In the genomic region with DNA sequence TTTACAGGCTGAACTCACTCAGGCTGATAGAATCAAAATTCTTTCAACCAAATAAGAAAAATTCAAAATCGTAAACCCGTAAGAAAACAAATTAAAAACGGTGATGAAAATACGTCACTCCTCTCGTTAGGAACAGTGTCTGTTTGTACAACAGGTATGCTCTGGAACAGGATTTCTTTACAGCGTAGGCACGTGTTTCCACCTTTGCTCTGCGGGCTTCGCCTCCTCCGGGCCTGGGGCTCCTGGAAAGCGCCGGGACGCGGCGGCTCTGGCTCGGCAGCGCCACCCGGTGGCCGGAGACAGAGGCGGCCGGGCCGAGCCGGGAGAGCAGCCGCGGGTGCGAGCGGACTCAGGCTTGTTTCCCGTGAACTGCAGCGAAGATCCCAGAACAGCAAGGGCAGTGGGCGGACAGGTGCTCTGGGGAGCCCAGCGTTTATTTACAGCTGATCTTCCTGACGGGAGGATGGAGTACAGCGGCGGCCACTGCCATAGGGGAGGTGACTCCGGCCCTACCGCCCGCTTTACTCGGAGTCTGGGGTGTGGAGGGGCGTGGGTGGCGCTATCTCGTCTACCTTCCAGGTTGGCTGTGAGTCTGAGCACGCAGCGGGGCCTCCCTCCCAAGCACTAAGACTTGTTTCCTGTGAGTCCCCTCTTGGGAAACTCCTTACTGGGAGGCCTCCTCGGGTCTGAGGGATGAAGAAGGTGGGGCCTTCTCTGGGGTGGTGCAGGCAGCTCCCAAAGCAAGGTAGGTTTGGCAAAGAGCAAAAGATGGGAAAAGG, we compare ENCODE assay signal across 8 cellular contexts. TPM values are rescaled to one million over a fixed set of nuclear protein-coding genes. Genes with fewer than 3 reads are reported as not detected.
DNase-seq lines count a peak whose midpoint lies in the region; ATAC-seq, FAIRE-seq and TF ChIP-seq lines count a peak whose summit lies in the region.

No MANE protein-coding gene starts in this region.

- FAIRE-seq in HTR-8/SVneo (lab: Jason Lieb, UNC) (peak; percentile 48), keratinocyte (lab: Jason Lieb, UNC) (peak; percentile 43)

- H3K9ac ChIP-seq in keratinocyte (ENCODE audit: control insufficient read depth, extremely low read depth, insufficient read depth, low read length) = no peak overlapping the region

- peaks cover 3% of the 10 kb centered on the region for H3K4me1 ChIP-seq in keratinocyte (ENCODE audit: control insufficient read depth, extremely low read depth, insufficient read depth, low read length)

- no peaks in the 10 kb centered on the region for H3K9me1 ChIP-seq in keratinocyte (ENCODE audit: control insufficient read depth, extremely low read depth, insufficient read depth, low read length)

- H2AFZ ChIP-seq in keratinocyte (ENCODE audit: control insufficient read depth, low read length) = no peak overlapping the region

- in situ Hi-C loops in astrocyte of the cerebellum (cut with HindIII; ENCODE audit: low sequenced_read_pairs) = no loop called here

- peak overlapping the region; percentile 51 for H3K4me2 ChIP-seq in keratinocyte (ENCODE audit: control insufficient read depth, extremely low read depth, insufficient read depth, low read depth, low read length)

- H3K27ac ChIP-seq in keratinocyte (ENCODE audit: control insufficient read depth, insufficient read depth, low read length) = no peak overlapping the region

- no peaks in the 10 kb centered on the region for H3K9me3 ChIP-seq in keratinocyte (ENCODE audit: control insufficient read depth, low read depth, low read length)

- TF ChIP-seq CTCF in AG09319 (IDR thresholded peaks at IDR 0.05; ENCODE audit: low read depth, low read length) = peak; percentile 58
- TF ChIP-seq CTCF in astrocyte of the cerebellum (IDR thresholded peaks at IDR 0.05; ENCODE audit: low read depth, low read length, missing control alignments) = peak; percentile 88
- peak; percentile 72 to 88 (median 77) for TF ChIP-seq CTCF in keratinocyte (optimal IDR thresholded peaks at IDR 0.05 in 1 of 3, IDR thresholded peaks at IDR 0.05 in 1 of 3, conservative IDR thresholded peaks at IDR 0.05 in 1 of 3; ENCODE audit: extremely low read depth in 1 of 3, insufficient read depth in 2 of 3, low read length in 3 of 3)

- peaks cover 8 to 26% of the 10 kb centered on the region in 2 experiments for H3K36me3 ChIP-seq in keratinocyte (ENCODE audit: control insufficient read depth in 2 of 2, extremely low read depth in 1 of 2, insufficient read depth in 2 of 2, low read length in 2 of 2)

- H3K4me3 ChIP-seq in astrocyte of the cerebellum (ENCODE audit: low read depth, low read length) (no peak overlapping the region), keratinocyte (ENCODE audit: control insufficient read depth in 2 of 3, extremely low read depth in 1 of 3, insufficient read depth in 2 of 3, low read depth in 1 of 3, low read length in 3 of 3) (no peak overlapping the region)

- no peaks in the 10 kb centered on the region for H3K79me2 ChIP-seq in keratinocyte (ENCODE audit: control insufficient read depth, insufficient read depth, low read length)

- no peak for ATAC-seq in GM19328 (IDR thresholded peaks at IDR 0.05; ENCODE audit: unreplicated experiment)

- no peaks in the 10 kb centered on the region for H4K20me1 ChIP-seq in keratinocyte (ENCODE audit: control insufficient read depth, extremely low read depth, insufficient read depth, low read length)

- H3K27me3 ChIP-seq in keratinocyte (ENCODE audit: control insufficient read depth, extremely low read depth, insufficient read depth, low read length) = no peaks in the 10 kb centered on the region

- dilution Hi-C loops in keratinocyte (cut with MboI; ENCODE audit: extremely low pct_ligation_motif_present, low sequenced_read_pairs) = no loop called here

- DNase-seq in AG09319 (ENCODE audit: extremely low read depth, low read depth) (no peak), HTR-8/SVneo (ENCODE audit: insufficient read length, low spot score) (peak; percentile 56), T-helper 22 cell (ENCODE audit: low read depth) (peak; percentile 29), astrocyte of the cerebellum (ENCODE audit: low read depth) (no peak), keratinocyte (ENCODE audit: low read depth, low spot score) (no peak), DMS79 (lab: John Stamatoyannopoulos, UW) (no peak)
- DNase-seq in stimulated activated CD4-positive, alpha-beta T cell treated with anti-CD3 and anti-CD28 coated beads, Interleukin-4, amount 100 ng/mL, for 1 hour = peak; percentile 66

RNA-seq across cellular contexts. Expression of gene ATP2A3, which starts 40.5 kb away (rescaled TPM):
- polyA plus RNA-seq in keratinocyte = 0.13 to 0.46 TPM (median 0.21 TPM) in 3 replicates
- polyA plus RNA-seq in keratinocyte (2011; ENCODE audit: low read depth) = not detected
- polyA plus RNA-seq in keratinocyte (2011; cell fraction: cytosol; rRNA removed) = 0.13 and 0.19 TPM in 2 replicates
- 0.43 and 0.53 TPM in 2 replicates for polyA plus RNA-seq in keratinocyte (2011; cell fraction: nucleus; rRNA removed)
- polyA plus RNA-seq in keratinocyte (2012; ENCODE audit: low replicate concordance) = 0.10 and 0.38 TPM in 2 replicates
- 0.06 to 0.63 TPM (median 0.16 TPM) in 3 replicates for polyA minus RNA-seq in keratinocyte
- polyA minus RNA-seq in keratinocyte (2011; cell fraction: cytosol; rRNA and poly(A)+ RNA removed) = 0.38 TPM
- 0.21 and 0.23 TPM in 2 replicates for polyA minus RNA-seq in keratinocyte (2011; cell fraction: nucleus; rRNA and poly(A)+ RNA removed)

Comparison
In these comparisons a context has a peak if more than half of its experiments do, and no peak if none do; other contexts are left out.
1. DNase-seq: peak in HTR-8/SVneo (single experiment), T-helper 22 cell (single experiment) and stimulated activated CD4-positive, alpha-beta T cell treated with anti-CD3 and anti-CD28 coated beads, Interleukin-4, amount 100 ng/mL, for 1 hour (single experiment); none in AG09319 (single experiment), astrocyte of the cerebellum (single experiment), keratinocyte (single experiment) and DMS79 (single experiment).
2. Peak in every context shown above with its lines, with median percentiles within 50 percentile points of each other: CTCF ChIP-seq.